Comparison of ENCODE assay signal across 11 cellular contexts in the genomic region with DNA sequence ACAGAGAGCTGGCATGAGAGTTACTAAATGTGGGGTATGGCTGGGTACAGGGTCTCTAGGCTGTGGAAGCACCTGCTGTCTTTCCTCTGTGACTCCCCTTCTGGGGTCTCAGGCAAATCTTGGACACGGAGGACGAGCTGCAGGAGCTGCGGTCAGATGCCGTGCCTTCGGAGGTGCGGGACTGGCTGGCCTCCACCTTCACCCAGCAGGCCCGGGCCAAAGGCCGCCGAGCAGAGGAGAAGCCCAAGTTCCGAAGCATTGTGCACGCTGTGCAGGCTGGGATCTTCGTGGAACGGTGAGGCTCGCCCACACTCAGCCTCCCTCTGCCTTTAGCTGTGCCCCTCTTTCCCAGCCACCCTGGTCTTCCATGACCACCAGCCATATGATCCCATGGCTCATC. TPM values are rescaled to one million over a fixed set of nuclear protein-coding genes. Genes with fewer than 3 reads are reported as not detected.
"Had no signal": no experiment of that assay in that cellular context is flagged by ENCODE, and none has a peak within 500 bp of the region (broad histone marks: within the 10 kb centered on the region; RNA-seq: fewer than 3 reads in every experiment).

No MANE protein-coding gene starts in this region.

- H3K27me3 Mint-ChIP-seq: IgD-negative memory B cell had no signal

- H3K9me3 Mint-ChIP-seq: H9, HFFc6, IgD-negative memory B cell had no signal

- ATAC-seq: HepG2 had no signal

- FAIRE-seq: H54, HepG2 had no signal

- H3K9ac ChIP-seq: GM23248 had no signal

- H3K4me3 Mint-ChIP-seq: H9, HFFc6, IgD-negative memory B cell had no signal

- DNase-seq: GM23248, GOT3, H9, HCEC 1CT, HFFc6, KBM-7 had no signal

- H2AFZ ChIP-seq: GM23248 had no signal

- H3K27ac ChIP-seq: GM23248, HL-60 had no signal

- H3K4me3 ChIP-seq: GM23248 had no signal

- H3K4me1 Mint-ChIP-seq: IgD-negative memory B cell had no signal

- H3K27ac Mint-ChIP-seq: H9, HFFc6, IgD-negative memory B cell had no signal

RNA-seq across cellular contexts. Expression of a gene that starts 19.4 kb away (rescaled TPM):
- total RNA-seq: GM23248, HFFc6, HT1080 had no signal
- polyA plus RNA-seq: GM23248, HepG2, IgD-negative memory B cell had no signal

RNA-seq across cellular contexts. Expression of a gene that starts 19.7 kb away (rescaled TPM):
- total RNA-seq: GM23248, HepG2, HFFc6, HT1080 had no signal
- polyA plus RNA-seq: GM23248, HepG2 had no signal
